In the genomic region with DNA sequence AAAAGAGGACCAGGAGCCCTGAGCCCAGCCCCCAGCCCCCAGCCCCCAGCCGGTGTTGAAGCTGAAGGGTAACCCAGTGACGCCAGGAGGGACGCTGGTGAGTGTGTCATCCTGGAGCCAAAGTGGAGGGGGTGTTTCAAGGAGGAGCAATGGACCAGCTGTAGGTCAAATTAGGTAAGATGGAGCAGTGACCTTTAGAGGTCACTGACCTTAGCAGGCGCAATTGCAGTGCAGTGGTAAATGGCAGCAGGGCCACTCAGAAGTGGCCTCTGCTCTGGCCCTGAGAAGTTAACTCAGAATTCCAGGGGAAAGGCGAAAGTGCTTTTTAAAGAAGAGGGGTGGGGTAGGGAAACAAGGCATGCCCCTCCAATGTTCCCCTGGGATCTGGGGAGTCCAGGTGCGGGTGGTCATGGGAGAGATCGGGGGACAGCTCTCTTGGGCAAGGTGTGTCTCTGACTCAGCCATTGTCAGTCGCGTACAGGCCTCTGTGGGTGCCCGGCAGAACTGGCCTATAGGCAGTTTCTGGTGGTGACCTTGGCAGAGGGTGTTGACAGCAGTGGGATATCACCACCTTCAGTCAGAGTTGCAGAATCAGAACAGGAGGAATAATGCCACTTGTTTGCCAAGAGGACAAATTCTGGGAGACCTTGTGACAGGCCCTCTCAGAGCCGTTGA, we compare ENCODE assay signal across 1 cellular context.
A peak's percentile ranks its signal among the peaks of the same experiment; 100 is the strongest.
TF ChIP-seq lines count a peak whose summit lies in the region.

No MANE protein-coding gene starts in this region.

TF ChIP-seq in HepG2, 621 proteins besides CTCF, POLR2A, EP300 and RAD21 (continued from another document and continues in another):
- TF ChIP-seq ATF6 (CRISPR knock-in tag; conservative IDR thresholded peaks at IDR 0.05) (no peak), ZNF574 (CRISPR knock-in tag; IDR thresholded peaks at IDR 0.05) (no peak), ZNF615 (CRISPR knock-in tag; IDR thresholded peaks at IDR 0.05; ENCODE audit: borderline replicate concordance) (no peak), ARID4A (CRISPR knock-in tag; IDR thresholded peaks at IDR 0.05; ENCODE audit: borderline replicate concordance) (peak; percentile 37; the same call in 1 of the 2 replicates), ZBTB43 (CRISPR knock-in tag; conservative IDR thresholded peaks at IDR 0.05) (no peak), FOSL2 (CRISPR knock-in tag; IDR thresholded peaks at IDR 0.05) (peak; percentile 16; the same call in 1 of the 2 replicates), HNF4G (IDR thresholded peaks at IDR 0.05; ENCODE audit: borderline replicate concordance, low read depth, low read length) (no peak), HNF4G (CRISPR knock-in tag; IDR thresholded peaks at IDR 0.05; ENCODE audit: borderline replicate concordance, low read depth) (no peak), SRY (CRISPR knock-in tag; IDR thresholded peaks at IDR 0.05) (no peak), RARA (CRISPR knock-in tag; IDR thresholded peaks at IDR 0.05) (peak; percentile 13; the same call in 1 of the 2 replicates), TFDP2 (CRISPR knock-in tag; IDR thresholded peaks at IDR 0.05) (no peak), ATF2 (CRISPR knock-in tag; IDR thresholded peaks at IDR 0.05) (no peak), ZBTB44 (CRISPR knock-in tag; IDR thresholded peaks at IDR 0.05) (no peak), REXO4 (CRISPR knock-in tag; IDR thresholded peaks at IDR 0.05; ENCODE audit: borderline replicate concordance) (no peak), RNF219 (CRISPR knock-in tag; IDR thresholded peaks at IDR 0.05) (no peak), MTA1 (CRISPR knock-in tag; IDR thresholded peaks at IDR 0.05; ENCODE audit: borderline replicate concordance) (no peak), ZNF510 (CRISPR knock-in tag; IDR thresholded peaks at IDR 0.05; ENCODE audit: low read depth) (no peak), YY1 (IDR thresholded peaks at IDR 0.05; ENCODE audit: insufficient read depth, insufficient replicate concordance, low read depth, low read length) (no peak), SP1 (IDR thresholded peaks at IDR 0.05) (no peak), SP1 (CRISPR knock-in tag; IDR thresholded peaks at IDR 0.05) (no peak)
- TF ChIP-seq, protein P1, sequence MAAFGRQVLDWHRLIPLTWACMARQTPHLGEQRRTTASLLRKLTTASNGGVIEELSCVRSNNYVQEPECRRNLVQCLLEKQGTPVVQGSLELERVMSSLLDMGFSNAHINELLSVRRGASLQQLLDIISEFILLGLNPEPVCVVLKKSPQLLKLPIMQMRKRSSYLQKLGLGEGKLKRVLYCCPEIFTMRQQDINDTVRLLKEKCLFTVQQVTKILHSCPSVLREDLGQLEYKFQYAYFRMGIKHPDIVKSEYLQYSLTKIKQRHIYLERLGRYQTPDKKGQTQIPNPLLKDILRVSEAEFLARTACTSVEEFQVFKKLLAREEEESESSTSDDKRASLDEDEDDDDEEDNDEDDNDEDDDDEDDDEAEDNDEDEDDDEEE (CRISPR knock-in tag; IDR thresholded peaks at IDR 0.05) = no peak
- TF ChIP-seq, protein P2, sequence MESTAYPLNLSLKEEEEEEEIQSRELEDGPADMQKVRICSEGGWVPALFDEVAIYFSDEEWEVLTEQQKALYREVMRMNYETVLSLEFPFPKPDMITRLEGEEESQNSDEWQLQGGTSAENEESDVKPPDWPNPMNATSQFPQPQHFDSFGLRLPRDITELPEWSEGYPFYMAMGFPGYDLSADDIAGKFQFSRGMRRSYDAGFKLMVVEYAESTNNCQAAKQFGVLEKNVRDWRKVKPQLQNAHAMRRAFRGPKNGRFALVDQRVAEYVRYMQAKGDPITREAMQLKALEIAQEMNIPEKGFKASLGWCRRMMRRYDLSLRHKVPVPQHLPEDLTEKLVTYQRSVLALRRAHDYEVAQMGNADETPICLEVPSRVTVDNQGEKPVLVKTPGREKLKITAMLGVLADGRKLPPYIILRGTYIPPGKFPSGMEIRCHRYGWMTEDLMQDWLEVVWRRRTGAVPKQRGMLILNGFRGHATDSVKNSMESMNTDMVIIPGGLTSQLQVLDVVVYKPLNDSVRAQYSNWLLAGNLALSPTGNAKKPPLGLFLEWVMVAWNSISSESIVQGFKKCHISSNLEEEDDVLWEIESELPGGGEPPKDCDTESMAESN (CRISPR knock-in tag; conservative IDR thresholded peaks at IDR 0.05) = no peak
- TF ChIP-seq, protein P3, sequence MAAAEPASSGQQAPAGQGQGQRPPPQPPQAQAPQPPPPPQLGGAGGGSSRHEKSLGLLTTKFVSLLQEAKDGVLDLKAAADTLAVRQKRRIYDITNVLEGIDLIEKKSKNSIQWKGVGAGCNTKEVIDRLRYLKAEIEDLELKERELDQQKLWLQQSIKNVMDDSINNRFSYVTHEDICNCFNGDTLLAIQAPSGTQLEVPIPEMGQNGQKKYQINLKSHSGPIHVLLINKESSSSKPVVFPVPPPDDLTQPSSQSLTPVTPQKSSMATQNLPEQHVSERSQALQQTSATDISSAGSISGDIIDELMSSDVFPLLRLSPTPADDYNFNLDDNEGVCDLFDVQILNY (CRISPR knock-in tag; conservative IDR thresholded peaks at IDR 0.05) = no peak
